Comparison of ENCODE assay signal across 11 cellular contexts in the genomic region with DNA sequence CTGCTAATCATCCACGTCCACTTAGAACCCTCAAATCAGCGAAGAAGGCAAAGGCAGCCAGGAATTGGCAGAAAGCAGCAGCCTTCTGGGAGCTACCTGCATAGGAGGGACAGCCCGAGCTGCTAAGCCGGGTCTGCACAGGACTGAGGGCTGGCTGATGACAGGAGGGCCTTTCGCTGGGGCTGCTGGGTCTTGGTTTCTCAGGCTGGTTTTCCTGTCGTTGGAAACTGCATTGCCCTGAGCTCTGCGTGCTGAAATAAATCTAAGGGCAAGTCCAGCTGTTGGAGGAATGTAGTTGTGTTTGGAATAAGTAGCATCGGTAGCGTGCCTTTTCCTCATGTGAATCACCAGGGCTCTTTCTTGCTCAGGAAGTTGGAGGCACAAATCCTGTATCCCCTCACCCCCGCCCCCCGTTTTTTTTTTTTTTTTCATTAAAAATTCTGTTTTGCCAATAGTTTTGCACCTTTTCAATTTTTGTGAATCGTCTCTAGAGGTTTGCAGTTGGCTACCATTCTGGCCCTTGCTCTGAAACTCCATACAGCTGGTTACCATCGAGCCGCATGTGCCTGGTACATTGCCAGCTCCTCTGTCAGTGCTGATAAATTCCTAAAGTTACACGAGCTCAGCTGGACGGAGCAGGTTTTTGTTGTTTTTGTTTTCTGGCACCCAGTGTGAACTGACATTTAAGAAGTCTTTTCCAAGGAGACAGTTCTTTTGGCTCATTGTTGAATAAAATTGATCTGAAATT.
A peak's percentile ranks its signal among the peaks of the same experiment; 100 is the strongest.
DNase-seq lines count a peak whose midpoint lies in the region; ATAC-seq and TF ChIP-seq lines count a peak whose summit lies in the region.
"Had no signal": no experiment of that assay in that cellular context is flagged by ENCODE, and none has a peak within 500 bp of the region (broad histone marks: within the 10 kb centered on the region; RNA-seq: fewer than 3 reads in every experiment).

No MANE protein-coding gene starts in this region.

- no peak overlapping the region for H2BK12ac ChIP-seq in H9 (ENCODE audit: insufficient read length, low read depth, low read length)

- H4K91ac ChIP-seq in H9 (ENCODE audit: insufficient read length, low read depth, low read length), result no peak overlapping the region

- TF ChIP-seq CTCF in H9 (conservative IDR thresholded peaks at IDR 0.05), result no peak
- TF ChIP-seq CTCF in body of pancreas (IDR thresholded peaks at IDR 0.05), result no peak
- no peak for TF ChIP-seq CTCF in right atrium auricular region (IDR thresholded peaks at IDR 0.05)

- H3K79me2 ChIP-seq in H9 (ENCODE audit: insufficient read depth, low read length), result no peaks in the 10 kb centered on the region

- H4K20me1 ChIP-seq in H9 (ENCODE audit: control insufficient read depth, insufficient read depth, insufficient read length), result no peaks in the 10 kb centered on the region

- no peak overlapping the region for H3K4me3 Mint-ChIP-seq in H9
- H3K4me3 Mint-ChIP-seq: activated CD8-positive, alpha-beta memory T cell treated with anti-CD3 and anti-CD28 coated beads, Interleukin-2, amount 10 ng/mL, durations not matched to agents 7 days and 5 days had no signal

- peaks cover 4% of the 10 kb centered on the region for H3K4me1 ChIP-seq in H9 (ENCODE audit: insufficient read depth, low read length)
- H3K4me1 ChIP-seq in body of pancreas, result peaks cover 20% of the 10 kb centered on the region
- peaks cover 0 to 14% of the 10 kb centered on the region in 2 donors for H3K4me1 ChIP-seq in right atrium auricular region

- H3K27me3 ChIP-seq in H9 (ENCODE audit: insufficient read depth, low read length) (no peaks in the 10 kb centered on the region), body of pancreas (no peaks in the 10 kb centered on the region), right atrium auricular region (no peaks in the 10 kb centered on the region)
- H3K27me3 ChIP-seq: ascending aorta had no signal

- H3K27ac ChIP-seq in H9 (ENCODE audit: insufficient read length, low read depth, low read length), result no peak overlapping the region
- no peak overlapping the region for H3K27ac ChIP-seq in body of pancreas
- H3K27ac ChIP-seq in right atrium auricular region, result no peak overlapping the region
- H3K27ac ChIP-seq: ascending aorta had no signal

- H2BK20ac ChIP-seq in H9 (ENCODE audit: low read depth, low read length, poor library complexity, severe bottlenecking), result no peak overlapping the region

- H3K4ac ChIP-seq in H9 (ENCODE audit: low read depth, low read length), result no peak overlapping the region

- H2BK120ac ChIP-seq in H9 (ENCODE audit: low read depth, low read length, poor library complexity, severe bottlenecking), result no peak overlapping the region

- no peaks in the 10 kb centered on the region for H3K79me1 ChIP-seq in H9 (ENCODE audit: insufficient read depth, low read depth, low read length, poor library complexity, severe bottlenecking)

- peaks cover 25 to 48% (median 41%) of the 10 kb centered on the region in 3 experiments for H3K36me3 Mint-ChIP-seq in H9 (ENCODE audit: insufficient read depth in 1 of 3, low read depth in 3 of 3)
- H3K36me3 Mint-ChIP-seq: activated CD8-positive, alpha-beta memory T cell treated with anti-CD3 and anti-CD28 coated beads, Interleukin-2, amount 10 ng/mL, durations not matched to agents 7 days and 5 days; naive B cell had no signal

- H3K14ac ChIP-seq in H9 (ENCODE audit: insufficient read depth, low read length), result no peak overlapping the region

- H3K4me3 ChIP-seq in body of pancreas (no peak overlapping the region), right atrium auricular region (no peak overlapping the region)
- H3K4me3 ChIP-seq: ascending aorta had no signal

- no peaks in the 10 kb centered on the region for H3K23me2 ChIP-seq in H9 (ENCODE audit: insufficient read length, low read depth, low read length, poor library complexity, severe bottlenecking)

- H3K9me3 ChIP-seq in H9 (ENCODE audit: control insufficient read depth, low read depth, low read length) (no peaks in the 10 kb centered on the region), body of pancreas (no peaks in the 10 kb centered on the region), right atrium auricular region (peaks cover 0 to 11% of the 10 kb centered on the region in 2 donors)

- no peak overlapping the region for H3K23ac ChIP-seq in H9 (ENCODE audit: insufficient read length, low read depth, low read length)

- H3K4me2 ChIP-seq in H9 (ENCODE audit: insufficient read depth, insufficient read length, low read length), result no peak overlapping the region

- ATAC-seq in body of pancreas (peak; percentile 47), GM18867 (IDR thresholded peaks at IDR 0.05; ENCODE audit: unreplicated experiment) (no peak), GM21737 (IDR thresholded peaks at IDR 0.05; ENCODE audit: unreplicated experiment) (no peak), GM21723 (IDR thresholded peaks at IDR 0.05; ENCODE audit: unreplicated experiment) (no peak)
- ATAC-seq: activated CD8-positive, alpha-beta memory T cell treated with anti-CD3 and anti-CD28 coated beads, Interleukin-2, amount 10 ng/mL, durations not matched to agents 7 days and 5 days had no signal

- no peaks in the 10 kb centered on the region for H3K27me3 Mint-ChIP-seq in H9 (ENCODE audit: low read depth)
- H3K27me3 Mint-ChIP-seq: activated CD8-positive, alpha-beta memory T cell treated with anti-CD3 and anti-CD28 coated beads, Interleukin-2, amount 10 ng/mL, durations not matched to agents 7 days and 5 days had no signal

- H2BK15ac ChIP-seq in H9 (ENCODE audit: low read depth, low read length), result no peak overlapping the region

- no peak overlapping the region for H2BK5ac ChIP-seq in H9 (ENCODE audit: insufficient read length, low read length)

- TF ChIP-seq POLR2A in body of pancreas (IDR thresholded peaks at IDR 0.05), result no peak

- H4K5ac ChIP-seq in H9 (ENCODE audit: insufficient read length, low read depth, low read length), result no peak overlapping the region

- peaks cover 6 to 16% of the 10 kb centered on the region in 2 experiments; a peak in 4 of 5 replicates for H3K9me3 Mint-ChIP-seq in H9

- H2AK5ac ChIP-seq in H9 (ENCODE audit: insufficient read length, low read length), result no peak overlapping the region

- H3K18ac ChIP-seq in H9 (ENCODE audit: insufficient read length, low read depth, low read length), result no peak overlapping the region

- intact Hi-C loops in body of pancreas (cut with DNase I), result no loop called here

- no peak for DNase-seq in H9
- DNase-seq in body of pancreas, result peak; percentile 52 to 78 (median 70)
- DNase-seq in right atrium auricular region (ENCODE audit: low spot score), result peak; percentile 66
- peak; percentile 75 for DNase-seq in smooth muscle cell of the brain vasculature (ENCODE audit: low read depth, low spot score)
- DNase-seq in activated CD4-positive, alpha-beta T cell treated with anti-CD3 and anti-CD28 coated beads for 1 hour, result no peak
- DNase-seq: activated CD8-positive, alpha-beta memory T cell treated with anti-CD3 and anti-CD28 coated beads, Interleukin-2, amount 10 ng/mL, durations not matched to agents 7 days and 5 days; naive B cell had no signal

- H3K56ac ChIP-seq in H9 (ENCODE audit: insufficient read length, low read depth, low read length), result no peak overlapping the region

- no peak overlapping the region for H3T11ph ChIP-seq in H9 (ENCODE audit: low read length)

- H4K8ac ChIP-seq in H9 (replicated peaks; ENCODE audit: insufficient read length, low read depth, low read length), result no peak overlapping the region

- H3K27ac Mint-ChIP-seq in H9, result peak overlapping the region; percentile 42 to 82 (median 72); a peak in 5 of 7 replicates
- H3K27ac Mint-ChIP-seq: activated CD8-positive, alpha-beta memory T cell treated with anti-CD3 and anti-CD28 coated beads, Interleukin-2, amount 10 ng/mL, durations not matched to agents 7 days and 5 days had no signal

- WGBS in H9 (ENCODE audit: extremely low coverage, insufficient read length, low lambda C conversion rate), result no CpG with 5 or more reads among the region's 16 CpGs
- 58% methylated on average over 13 to 16 of the region's 16 CpGs for WGBS in body of pancreas, 2 donors

- H3K4me1 Mint-ChIP-seq in H9, result peaks cover 31% of the 10 kb centered on the region in 2 experiments
- H3K4me1 Mint-ChIP-seq: activated CD8-positive, alpha-beta memory T cell treated with anti-CD3 and anti-CD28 coated beads, Interleukin-2, amount 10 ng/mL, durations not matched to agents 7 days and 5 days; naive B cell had no signal

- H2AFZ ChIP-seq in H9 (ENCODE audit: low read length), result no peak overlapping the region

- H3K9ac ChIP-seq in H9 (ENCODE audit: extremely low read depth, insufficient read length, low read length), result no peak overlapping the region

- H3K36me3 ChIP-seq in body of pancreas (replicated peaks in 1 of 2; ENCODE audit: insufficient read depth in 1 of 2, low read depth in 2 of 2) (no peaks in the 10 kb centered on the region), right atrium auricular region (peaks cover 10% of the 10 kb centered on the region)
- H3K36me3 ChIP-seq: ascending aorta had no signal

Comparison
In these comparisons a context has a peak if more than half of its experiments do, and no peak if none do; other contexts are left out.
1. DNase-seq: peak in body of pancreas (4 of 4), right atrium auricular region (single experiment) and smooth muscle cell of the brain vasculature (single experiment); none in H9 (single experiment) and activated CD4-positive, alpha-beta T cell treated with anti-CD3 and anti-CD28 coated beads for 1 hour (single experiment).